15 cellular contexts compared by ENCODE assay signal in genomic region chr1:1418464-1419362, GRCh38. TPM values are rescaled to one million over a fixed set of nuclear protein-coding genes. Genes with fewer than 3 reads are reported as not detected.
DNase-seq lines count a peak whose midpoint lies in the region; ATAC-seq and TF ChIP-seq lines count a peak whose summit lies in the region.
"Had no signal": no experiment of that assay in that cellular context is flagged by ENCODE, and none has a peak within 500 bp of the region (broad histone marks: within the 10 kb centered on the region; RNA-seq: fewer than 3 reads in every experiment).

No MANE protein-coding gene starts in this region.

- no peak for DNase-seq in activated naive CD4-positive, alpha-beta T cell treated with anti-CD3 and anti-CD28 coated beads for 36 hours
- no peak for DNase-seq in mesothelial cell of epicardium (ENCODE audit: low spot score in 2 of 2, unreplicated experiment in 2 of 2)
- no peak for DNase-seq in NAMALWA (ENCODE audit: low spot score)
- DNase-seq: 8988T, activated B cell treated with CpG ODN at 0.5 μM for 24 hours, hippocampal formation, midbrain, NCI-H146, transverse colon had no signal

- no peak overlapping the region for H3K27ac Mint-ChIP-seq in activated naive CD4-positive, alpha-beta T cell treated with anti-CD3 and anti-CD28 coated beads, Interleukin-2, amount 50 U/mL, for 24 hours
- H3K27ac Mint-ChIP-seq in activated naive CD4-positive, alpha-beta T cell treated with anti-CD3 and anti-CD28 coated beads for 36 hours: no peak overlapping the region
- peak overlapping the region; percentile 70 for H3K27ac Mint-ChIP-seq in mesothelial cell of epicardium
- H3K27ac Mint-ChIP-seq: activated B cell treated with CpG ODN at 0.5 μM for 24 hours had no signal

- H3K9me3 Mint-ChIP-seq in activated naive CD4-positive, alpha-beta T cell treated with anti-CD3 and anti-CD28 coated beads, Interleukin-2, amount 50 U/mL, for 24 hours: no peaks in the 10 kb centered on the region
- H3K9me3 Mint-ChIP-seq in activated naive CD4-positive, alpha-beta T cell treated with anti-CD3 and anti-CD28 coated beads for 36 hours: no peaks in the 10 kb centered on the region
- H3K9me3 Mint-ChIP-seq in mesothelial cell of epicardium: no peaks in the 10 kb centered on the region
- H3K9me3 Mint-ChIP-seq: activated B cell treated with CpG ODN at 0.5 μM for 24 hours had no signal

- no peaks in the 10 kb centered on the region for H3K36me3 Mint-ChIP-seq in activated naive CD4-positive, alpha-beta T cell treated with anti-CD3 and anti-CD28 coated beads, Interleukin-2, amount 50 U/mL, for 24 hours
- no peaks in the 10 kb centered on the region for H3K36me3 Mint-ChIP-seq in activated naive CD4-positive, alpha-beta T cell treated with anti-CD3 and anti-CD28 coated beads for 36 hours (ENCODE audit: low read depth)
- no peaks in the 10 kb centered on the region for H3K36me3 Mint-ChIP-seq in mesothelial cell of epicardium

- intact Hi-C loops in activated naive CD4-positive, alpha-beta T cell treated with anti-CD3 and anti-CD28 coated beads for 36 hours (cut with micrococcal nuclease): no loop called here

- H3K27ac ChIP-seq in cingulate gyrus (ENCODE audit: low read depth, low read length) (peak overlapping the region; percentile 60), temporal lobe (ENCODE audit: low read depth, low read length) (peak overlapping the region; percentile 88)

- no peaks in the 10 kb centered on the region for H3K4me1 Mint-ChIP-seq in activated naive CD4-positive, alpha-beta T cell treated with anti-CD3 and anti-CD28 coated beads, Interleukin-2, amount 50 U/mL, for 24 hours
- peaks cover 11% of the 10 kb centered on the region for H3K4me1 Mint-ChIP-seq in activated naive CD4-positive, alpha-beta T cell treated with anti-CD3 and anti-CD28 coated beads for 36 hours (ENCODE audit: low read depth)
- H3K4me1 Mint-ChIP-seq in mesothelial cell of epicardium: peaks cover 30% of the 10 kb centered on the region

- CTCF ChIA-PET in activated naive CD4-positive, alpha-beta T cell treated with anti-CD3 and anti-CD28 coated beads for 36 hours (lab: Charles Lee): interaction anchor here (0.8 kb wide), 1 partner anchor 10 kb away, joined by 3 read pairs; no protein-coding TSS in a partner anchor

- ATAC-seq in GM21367 (IDR thresholded peaks at IDR 0.05; ENCODE audit: unreplicated experiment) (no peak), GM19467 (IDR thresholded peaks at IDR 0.05; ENCODE audit: unreplicated experiment) (no peak)
- ATAC-seq: HCT116 had no signal

- H3K4me3 Mint-ChIP-seq in activated naive CD4-positive, alpha-beta T cell treated with anti-CD3 and anti-CD28 coated beads, Interleukin-2, amount 50 U/mL, for 24 hours: peak overlapping the region; percentile 23
- no peak overlapping the region for H3K4me3 Mint-ChIP-seq in activated naive CD4-positive, alpha-beta T cell treated with anti-CD3 and anti-CD28 coated beads for 36 hours
- no peak overlapping the region for H3K4me3 Mint-ChIP-seq in mesothelial cell of epicardium
- H3K4me3 Mint-ChIP-seq: activated B cell treated with CpG ODN at 0.5 μM for 24 hours had no signal

- TF ChIP-seq CTCF in mesothelial cell of epicardium (IDR thresholded peaks at IDR 0.05; ENCODE audit: unreplicated experiment): no peak

- peaks cover 3% of the 10 kb centered on the region for H3K27me3 Mint-ChIP-seq in activated naive CD4-positive, alpha-beta T cell treated with anti-CD3 and anti-CD28 coated beads, Interleukin-2, amount 50 U/mL, for 24 hours
- peaks cover 8% of the 10 kb centered on the region for H3K27me3 Mint-ChIP-seq in activated naive CD4-positive, alpha-beta T cell treated with anti-CD3 and anti-CD28 coated beads for 36 hours (ENCODE audit: low read depth)
- no peaks in the 10 kb centered on the region for H3K27me3 Mint-ChIP-seq in mesothelial cell of epicardium (ENCODE audit: low read depth)

RNA-seq across cellular contexts. Expression of gene ANKRD65, which starts 2.4 kb away (rescaled TPM):
- total RNA-seq in activated naive CD4-positive, alpha-beta T cell treated with anti-CD3 and anti-CD28 coated beads for 36 hours: not detected
- total RNA-seq in mesothelial cell of epicardium (10.9 to 12.3 TPM (median 11.3 TPM) in 3 replicates), temporal lobe (0.49 TPM)

RNA-seq across cellular contexts. Expression of gene MRPL20, which starts 11.6 kb away (rescaled TPM):
- total RNA-seq in activated naive CD4-positive, alpha-beta T cell treated with anti-CD3 and anti-CD28 coated beads for 36 hours: 100 to 1,000 TPM; 103 to 107 TPM
- total RNA-seq in mesothelial cell of epicardium (87.9 to 98.2 TPM (median 94.7 TPM) in 3 replicates), temporal lobe (38.1 TPM)

RNA-seq across cellular contexts. Expression of gene VWA1, which starts 16.8 kb away (rescaled TPM):
- total RNA-seq in activated naive CD4-positive, alpha-beta T cell treated with anti-CD3 and anti-CD28 coated beads for 36 hours: under 1 TPM; 0.72 to 0.74 TPM
- total RNA-seq in mesothelial cell of epicardium: 57.0 to 59.1 TPM (median 57.7 TPM) in 3 replicates
- 6.4 TPM for total RNA-seq in temporal lobe
- total RNA-seq: activated B cell treated with CpG ODN at 0.5 μM for 24 hours had no signal

RNA-seq across cellular contexts. Expression of gene CCNL2, which starts 19.6 kb away (rescaled TPM):
- total RNA-seq in activated naive CD4-positive, alpha-beta T cell treated with anti-CD3 and anti-CD28 coated beads for 36 hours: 100 to 1,000 TPM in 1 of 2 experiments, 10 to 100 TPM in 1; 97.7 to 108 TPM
- total RNA-seq in mesothelial cell of epicardium (396 to 423 TPM (median 405 TPM) in 3 replicates), temporal lobe (86.1 TPM)

RNA-seq across cellular contexts. Expression of gene ATAD3C, which starts 30.8 kb away (rescaled TPM):
- under 1 TPM; 0.42 to 0.57 TPM for total RNA-seq in activated naive CD4-positive, alpha-beta T cell treated with anti-CD3 and anti-CD28 coated beads for 36 hours
- 2.2 to 3.9 TPM (median 2.9 TPM) in 3 replicates for total RNA-seq in mesothelial cell of epicardium
- total RNA-seq in temporal lobe: 0.49 TPM
